ENCODE assay signal across 10 cellular contexts in the genomic region with DNA sequence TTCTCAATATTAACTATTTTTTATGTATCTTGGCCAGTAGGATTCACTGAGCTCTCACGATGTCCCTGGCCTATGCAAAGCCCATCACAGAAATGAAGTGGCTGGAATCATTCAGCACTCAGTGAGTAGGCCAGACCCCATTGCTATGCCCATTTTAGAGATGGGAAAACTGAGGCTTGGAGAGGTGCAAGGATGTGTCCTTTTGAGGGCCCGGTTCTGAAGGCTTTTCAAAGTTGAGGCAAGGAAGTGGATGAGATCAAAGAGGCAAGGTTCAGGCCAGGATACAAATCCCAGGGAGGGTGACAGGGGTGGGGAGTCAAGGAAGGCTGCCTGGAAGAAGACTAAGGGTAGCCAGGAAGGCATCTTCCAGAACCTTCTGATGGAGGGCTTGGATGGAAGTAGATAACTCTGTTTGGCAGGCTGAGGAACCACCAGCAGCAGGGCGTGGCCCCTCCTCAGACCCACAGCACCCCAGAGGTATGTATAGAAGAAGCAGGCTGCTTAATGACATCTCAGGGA. TPM values are rescaled to one million over a fixed set of nuclear protein-coding genes. Genes with fewer than 3 reads are reported as not detected.
DNase-seq lines count a peak whose midpoint lies in the region; ATAC-seq and TF ChIP-seq lines count a peak whose summit lies in the region.
"Had no signal": no experiment of that assay in that cellular context is flagged by ENCODE, and none has a peak within 500 bp of the region (broad histone marks: within the 10 kb centered on the region; RNA-seq: fewer than 3 reads in every experiment).

No MANE protein-coding gene starts in this region.

- no peak overlapping the region for H2AFZ ChIP-seq in PC-9

- no peaks in the 10 kb centered on the region for H3K79me2 ChIP-seq in PC-9 (ENCODE audit: low read depth)

- no peak overlapping the region for H3K27ac ChIP-seq in CD4-positive, alpha-beta T cell (ENCODE audit: low read depth, low read length)
- no peak overlapping the region for H3K27ac ChIP-seq in PC-9

- H3K27ac Mint-ChIP-seq in CD4-positive, alpha-beta T cell = peak overlapping the region; percentile 74
- peak overlapping the region; percentile 99 for H3K27ac Mint-ChIP-seq in endothelial cell (ENCODE audit: unreplicated experiment)
- H3K27ac Mint-ChIP-seq in progenitor cell of endocrine pancreas = peak overlapping the region; percentile 88

- no peaks in the 10 kb centered on the region for H3K36me3 Mint-ChIP-seq in CD4-positive, alpha-beta T cell (ENCODE audit: low read depth)
- peaks cover 9% of the 10 kb centered on the region for H3K36me3 Mint-ChIP-seq in endothelial cell (ENCODE audit: low read depth, unreplicated experiment)
- H3K36me3 Mint-ChIP-seq in progenitor cell of endocrine pancreas (ENCODE audit: insufficient read depth) = no peaks in the 10 kb centered on the region

- no peaks in the 10 kb centered on the region for H4K20me1 ChIP-seq in PC-9 (ENCODE audit: insufficient read depth)

- H3K9me3 ChIP-seq in CD4-positive, alpha-beta T cell (ENCODE audit: control insufficient read depth, low read length) = no peaks in the 10 kb centered on the region
- no peaks in the 10 kb centered on the region for H3K9me3 ChIP-seq in PC-9 (ENCODE audit: insufficient read depth, low read depth)
- H3K9me3 ChIP-seq: mucosa of descending colon had no signal

- H3K27me3 ChIP-seq in CD4-positive, alpha-beta T cell (ENCODE audit: control insufficient read depth, insufficient read depth, low read length) = no peaks in the 10 kb centered on the region
- no peaks in the 10 kb centered on the region for H3K27me3 ChIP-seq in PC-9 (ENCODE audit: insufficient read depth, low read depth)

- peaks cover 22% of the 10 kb centered on the region for H3K4me1 ChIP-seq in PC-9 (replicated peaks; ENCODE audit: insufficient read depth)

- H3K9me3 Mint-ChIP-seq in CD4-positive, alpha-beta T cell = no peaks in the 10 kb centered on the region
- no peaks in the 10 kb centered on the region for H3K9me3 Mint-ChIP-seq in endothelial cell (ENCODE audit: unreplicated experiment)
- no peaks in the 10 kb centered on the region for H3K9me3 Mint-ChIP-seq in progenitor cell of endocrine pancreas (ENCODE audit: low read depth)

- H3K4me1 Mint-ChIP-seq in CD4-positive, alpha-beta T cell (ENCODE audit: low read depth) = peaks cover 53% of the 10 kb centered on the region
- peaks cover 42% of the 10 kb centered on the region for H3K4me1 Mint-ChIP-seq in endothelial cell (ENCODE audit: unreplicated experiment)
- H3K4me1 Mint-ChIP-seq in progenitor cell of endocrine pancreas (ENCODE audit: low read depth) = peaks cover 14% of the 10 kb centered on the region

- H3K4me3 ChIP-seq in PC-9 = no peak overlapping the region
- H3K4me3 ChIP-seq: mucosa of descending colon had no signal

- H3K4me3 Mint-ChIP-seq in CD4-positive, alpha-beta T cell = peak overlapping the region; percentile 91
- H3K4me3 Mint-ChIP-seq in endothelial cell (ENCODE audit: unreplicated experiment) (peak overlapping the region; percentile 71), progenitor cell of endocrine pancreas (ENCODE audit: low read depth) (peak overlapping the region; percentile 83)

- H3K36me3 ChIP-seq in PC-9 (ENCODE audit: low read depth) = no peaks in the 10 kb centered on the region

- POLR2A ChIA-PET in CD4-positive, alpha-beta T cell (lab: Charles Lee) = no interaction called here
- POLR2A ChIA-PET in PC-9 (lab: Charles Lee; ENCODE audit: unreplicated experiment) = no interaction called here

- peaks cover 49% of the 10 kb centered on the region for H3F3A ChIP-seq in PC-9 (ENCODE audit: insufficient read depth, low read depth)

- peak; percentile 51 for ATAC-seq in CD4-positive, alpha-beta T cell (ENCODE audit: poor library complexity)
- no peak for ATAC-seq in GM19328 (IDR thresholded peaks at IDR 0.05; ENCODE audit: unreplicated experiment)

- CTCF ChIA-PET in CD4-positive, alpha-beta T cell (lab: Charles Lee) = interaction anchor here (1.0 to 1.6 kb wide), 2 partner anchors 36 to 43 kb away, joined by 5 to 8 read pairs; no protein-coding TSS in a partner anchor
- CTCF ChIA-PET in PC-9 (lab: Charles Lee) = interaction anchor here (0.7 kb wide), 1 partner anchor 36 kb away, joined by 4 read pairs; no protein-coding TSS in a partner anchor

- no peaks in the 10 kb centered on the region for H3K9me2 ChIP-seq in PC-9 (ENCODE audit: insufficient read depth)

- H3K4me2 ChIP-seq in PC-9 = peak overlapping the region; percentile 89

- no peaks in the 10 kb centered on the region for H3K27me3 Mint-ChIP-seq in CD4-positive, alpha-beta T cell
- H3K27me3 Mint-ChIP-seq in endothelial cell (ENCODE audit: unreplicated experiment) (peaks cover 22% of the 10 kb centered on the region), progenitor cell of endocrine pancreas (no peaks in the 10 kb centered on the region)

- no peak for DNase-seq in CD4-positive, alpha-beta T cell
- DNase-seq in PC-9 (no peak), endothelial cell (ENCODE audit: low spot score) (no peak), progenitor cell of endocrine pancreas (ENCODE audit: low spot score, unreplicated experiment) (no peak), NCI-H2196 treated with DMSO at 0.1 percent for 48 hours (lab: John Stamatoyannopoulos, UW; ENCODE audit: unreplicated experiment) (no peak), SHP77 treated with DMSO at 0.1 percent for 48 hours (lab: John Stamatoyannopoulos, UW) (no peak)
- no peak for DNase-seq in stimulated activated CD4-positive, alpha-beta T cell treated with anti-CD3 and anti-CD28 coated beads, Interleukin-4, amount 100 ng/mL, for 4 hours
- DNase-seq: activated CD4-positive, alpha-beta T cell treated with anti-CD3 and anti-CD28 coated beads, Interleukin-2, amount 50 U/mL, for 4 hours had no signal

- intact Hi-C loops in CD4-positive, alpha-beta T cell (cut with DNase I, micrococcal nuclease) = loop anchor here in 1 of 2 experiments (5.0 kb wide), 1 partner anchor 200 kb away; no protein-coding TSS in a partner anchor
- intact Hi-C loops in PC-9 (cut with micrococcal nuclease; ENCODE audit: unreplicated experiment) = loop anchor here (2.0 kb wide), 1 partner anchor 26 kb away; no protein-coding TSS in a partner anchor

- TF ChIP-seq CTCF in CD4-positive, alpha-beta T cell (IDR thresholded peaks at IDR 0.05) = no peak
- TF ChIP-seq CTCF in PC-9 (conservative IDR thresholded peaks at IDR 0.05) (no peak), endothelial cell (IDR thresholded peaks at IDR 0.05; ENCODE audit: unreplicated experiment) (no peak), progenitor cell of endocrine pancreas (IDR thresholded peaks at IDR 0.05; ENCODE audit: unreplicated experiment) (no peak)

- no TSS peak for BruUV-seq in PC-9 (replicated peaks; lab: Mats Ljungman, UMichigan)

RNA-seq across cellular contexts. Expression of gene ERCC1, which starts 18.8 kb away (rescaled TPM):
- 10 to 100 TPM; 32.5 to 32.6 TPM for total RNA-seq in CD4-positive, alpha-beta T cell
- total RNA-seq in PC-9 (2021) (102 and 138 TPM in 2 replicates), endothelial cell (ENCODE audit: unreplicated experiment) (62.8 TPM), progenitor cell of endocrine pancreas (58.5 and 64.8 TPM in 2 replicates)

RNA-seq across cellular contexts. Expression of gene FOSB, which starts 25.3 kb away (rescaled TPM):
- 100 to 1,000 TPM; 422 to 424 TPM for total RNA-seq in CD4-positive, alpha-beta T cell
- total RNA-seq in PC-9 (2021) (7.9 and 16.5 TPM in 2 replicates), endothelial cell (ENCODE audit: unreplicated experiment) (64.2 TPM), progenitor cell of endocrine pancreas (5.3 and 7.3 TPM in 2 replicates)

RNA-seq across cellular contexts. Expression of gene POLR1G, which starts 36.0 kb away (rescaled TPM):
- total RNA-seq in CD4-positive, alpha-beta T cell = under 1 TPM; 0.16 to 0.28 TPM
- total RNA-seq in PC-9 (2021) (9.6 and 11.5 TPM in 2 replicates), endothelial cell (ENCODE audit: unreplicated experiment) (4.4 TPM), progenitor cell of endocrine pancreas (7.4 and 8.9 TPM in 2 replicates)

RNA-seq across cellular contexts. Expression of gene PPP1R13L, which starts 37.6 kb away (rescaled TPM):
- 1 to 10 TPM; 1.5 to 3.7 TPM for total RNA-seq in CD4-positive, alpha-beta T cell
- total RNA-seq in PC-9 (2021) (113 and 121 TPM in 2 replicates), endothelial cell (ENCODE audit: unreplicated experiment) (13.2 TPM), progenitor cell of endocrine pancreas (24.2 and 27.2 TPM in 2 replicates)

RNA-seq across cellular contexts. Expression of gene RTN2, which starts 54.4 kb away (rescaled TPM):
- under 1 TPM; 0.60 to 0.70 TPM for total RNA-seq in CD4-positive, alpha-beta T cell
- total RNA-seq in PC-9 (2021) = 49.6 and 50.1 TPM in 2 replicates
- total RNA-seq in endothelial cell (ENCODE audit: unreplicated experiment) = 25.3 TPM
- total RNA-seq in progenitor cell of endocrine pancreas = 17.9 and 21.6 TPM in 2 replicates
